Comparison of ENCODE assay signal across 2 cellular contexts in the genomic region with DNA sequence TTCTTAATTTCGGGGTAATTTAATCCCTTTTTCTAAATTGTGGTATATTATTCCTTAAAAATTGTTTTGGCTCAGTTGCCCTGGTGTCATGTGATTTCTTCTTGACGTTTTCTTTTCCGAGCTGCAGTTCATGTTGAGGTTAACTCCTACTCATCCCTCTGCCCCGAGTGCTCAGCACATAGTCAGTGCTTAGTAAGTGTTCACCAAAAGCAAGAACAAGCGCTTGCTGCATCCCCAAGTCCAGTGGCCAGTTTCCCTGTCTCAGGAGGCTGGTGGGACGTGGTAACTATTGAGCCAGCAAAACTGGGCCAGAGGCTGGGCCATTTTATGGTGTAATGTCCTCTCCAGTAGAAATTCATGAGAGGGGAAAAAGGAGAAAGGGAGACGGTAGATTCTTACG.
TF ChIP-seq lines count a peak whose summit lies in the region.

No MANE protein-coding gene starts in this region.

TF ChIP-seq in A549, 52 proteins besides CTCF, POLR2A, EP300 and RAD21:
- TF ChIP-seq ZC3H11A (IDR thresholded peaks at IDR 0.05) (no peak), PHF8 (IDR thresholded peaks at IDR 0.05; ENCODE audit: borderline replicate concordance, low read depth) (no peak), CBX8 (IDR thresholded peaks at IDR 0.05) (no peak), MYC (IDR thresholded peaks at IDR 0.05; ENCODE audit: borderline replicate concordance, low read length) (no peak), TP53 (CRISPR knock-in tag; IDR thresholded peaks at IDR 0.05) (no peak), NFE2L2 (conservative IDR thresholded peaks at IDR 0.05; ENCODE audit: low read length) (no peak), HOXB5 (CRISPR knock-in tag; IDR thresholded peaks at IDR 0.05) (no peak), RARB (CRISPR knock-in tag; IDR thresholded peaks at IDR 0.05) (no peak), SREBF2 (IDR thresholded peaks at IDR 0.05) (no peak), FOSB (CRISPR knock-in tag; IDR thresholded peaks at IDR 0.05) (no peak), CEBPB (IDR thresholded peaks at IDR 0.05) (no peak), MAFK (IDR thresholded peaks at IDR 0.05; ENCODE audit: partially characterized antibody) (no peak)
- TF ChIP-seq, protein P1, sequence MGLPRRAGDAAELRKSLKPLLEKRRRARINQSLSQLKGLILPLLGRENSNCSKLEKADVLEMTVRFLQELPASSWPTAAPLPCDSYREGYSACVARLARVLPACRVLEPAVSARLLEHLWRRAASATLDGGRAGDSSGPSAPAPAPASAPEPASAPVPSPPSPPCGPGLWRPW (IDR thresholded peaks at IDR 0.05) = no peak

TF ChIP-seq in IMR-90, 13 proteins besides CTCF, POLR2A, EP300 and RAD21:
- TF ChIP-seq MAFK (IDR thresholded peaks at IDR 0.05; ENCODE audit: low read depth, low read length) = no peak
- no peak for TF ChIP-seq RCOR1 (IDR thresholded peaks at IDR 0.05; ENCODE audit: insufficient replicate concordance, low read length)
- TF ChIP-seq RFX5 (IDR thresholded peaks at IDR 0.05; ENCODE audit: low read depth, low read length) = no peak
- no peak for TF ChIP-seq SMC3 (IDR thresholded peaks at IDR 0.05; ENCODE audit: low read depth, low read length)
- TF ChIP-seq NFE2L2 (IDR thresholded peaks at IDR 0.05; ENCODE audit: low read depth, low read length) = no peak
- no peak for TF ChIP-seq MXI1 (IDR thresholded peaks at IDR 0.05; ENCODE audit: borderline replicate concordance, low read depth, low read length)
- TF ChIP-seq CEBPB (IDR thresholded peaks at IDR 0.05; ENCODE audit: low read depth, low read length) = no peak
- TF ChIP-seq FOS (IDR thresholded peaks at IDR 0.05; ENCODE audit: low read depth, low read length) = no peak
- TF ChIP-seq, protein P2, sequence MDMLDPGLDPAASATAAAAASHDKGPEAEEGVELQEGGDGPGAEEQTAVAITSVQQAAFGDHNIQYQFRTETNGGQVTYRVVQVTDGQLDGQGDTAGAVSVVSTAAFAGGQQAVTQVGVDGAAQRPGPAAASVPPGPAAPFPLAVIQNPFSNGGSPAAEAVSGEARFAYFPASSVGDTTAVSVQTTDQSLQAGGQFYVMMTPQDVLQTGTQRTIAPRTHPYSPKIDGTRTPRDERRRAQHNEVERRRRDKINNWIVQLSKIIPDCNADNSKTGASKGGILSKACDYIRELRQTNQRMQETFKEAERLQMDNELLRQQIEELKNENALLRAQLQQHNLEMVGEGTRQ (IDR thresholded peaks at IDR 0.05; ENCODE audit: low read depth, low read length) = no peak
- TF ChIP-seq, protein P3, sequence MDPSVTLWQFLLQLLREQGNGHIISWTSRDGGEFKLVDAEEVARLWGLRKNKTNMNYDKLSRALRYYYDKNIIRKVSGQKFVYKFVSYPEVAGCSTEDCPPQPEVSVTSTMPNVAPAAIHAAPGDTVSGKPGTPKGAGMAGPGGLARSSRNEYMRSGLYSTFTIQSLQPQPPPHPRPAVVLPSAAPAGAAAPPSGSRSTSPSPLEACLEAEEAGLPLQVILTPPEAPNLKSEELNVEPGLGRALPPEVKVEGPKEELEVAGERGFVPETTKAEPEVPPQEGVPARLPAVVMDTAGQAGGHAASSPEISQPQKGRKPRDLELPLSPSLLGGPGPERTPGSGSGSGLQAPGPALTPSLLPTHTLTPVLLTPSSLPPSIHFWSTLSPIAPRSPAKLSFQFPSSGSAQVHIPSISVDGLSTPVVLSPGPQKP (IDR thresholded peaks at IDR 0.05; ENCODE audit: borderline replicate concordance, low read depth, low read length) = no peak
TF ChIP-seq in IMR-90: peak in this region for 0.
